In genomic region chr10:106931159-106931852, GRCh38 we compare ENCODE assay signal across 1 cellular context.
TF ChIP-seq lines count a peak whose summit lies in the region.

No MANE protein-coding gene starts in this region.

TF ChIP-seq in K562, 482 proteins besides CTCF, POLR2A, EP300 and RAD21 (continued from another document):
- TF ChIP-seq CHD7 (IDR thresholded peaks at IDR 0.05; ENCODE audit: low read depth, low read length), result no peak
- no peak for TF ChIP-seq SAFB2 (IDR thresholded peaks at IDR 0.05; ENCODE audit: borderline replicate concordance, low read depth, low read length, severe bottlenecking)
- no peak for TF ChIP-seq ZBTB11 (CRISPR knock-in tag; IDR thresholded peaks at IDR 0.05)
- no peak for TF ChIP-seq MIER1 (IDR thresholded peaks at IDR 0.05; ENCODE audit: low read depth)
- TF ChIP-seq STAT5A (IDR thresholded peaks at IDR 0.05; ENCODE audit: borderline replicate concordance, low read length), result no peak
- no peak for TF ChIP-seq ZBTB43 (CRISPR knock-in tag; IDR thresholded peaks at IDR 0.05)
- no peak for TF ChIP-seq CGGBP1 (CRISPR knock-in tag; IDR thresholded peaks at IDR 0.05)
- no peak for TF ChIP-seq GTF2F1 (IDR thresholded peaks at IDR 0.05; ENCODE audit: low read depth, low read length)
TF ChIP-seq in K562: peak in this region for 0.
